In the genomic region with DNA sequence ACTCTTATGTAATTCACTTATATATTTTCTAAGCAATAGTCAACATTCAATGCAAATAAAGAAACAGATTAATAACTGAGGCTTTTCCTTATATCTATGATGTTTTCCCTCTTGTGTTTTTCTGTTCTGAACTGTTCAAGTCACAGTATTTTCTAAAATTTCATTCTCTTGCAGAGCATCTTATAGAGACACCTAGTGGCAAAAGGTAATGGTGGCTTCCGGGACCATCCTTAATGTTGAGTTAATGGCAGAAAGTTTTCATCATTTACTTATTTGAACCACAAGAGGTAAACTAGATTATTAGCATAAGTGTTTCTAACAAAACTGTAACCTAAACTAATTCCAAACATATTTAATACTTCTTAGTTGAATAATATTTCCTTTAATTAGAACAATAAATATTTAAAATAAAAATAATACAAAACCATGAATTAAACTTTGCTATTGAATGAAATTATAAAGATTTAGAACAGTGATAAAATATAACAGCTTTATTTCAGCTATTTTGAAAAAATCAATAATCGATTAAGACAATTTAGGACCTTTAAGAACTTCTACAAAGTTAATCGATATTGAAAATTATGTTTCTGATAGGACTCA, we compare ENCODE assay signal across 8 cellular contexts. TPM values are rescaled to one million over a fixed set of nuclear protein-coding genes. Genes with fewer than 3 reads are reported as not detected.
DNase-seq lines count a peak whose midpoint lies in the region; ATAC-seq and TF ChIP-seq lines count a peak whose summit lies in the region.

No MANE protein-coding gene starts in this region.

- peak; percentile 78 for TF ChIP-seq CTCF in astrocyte of the cerebellum (IDR thresholded peaks at IDR 0.05; ENCODE audit: low read depth, low read length, missing control alignments)
- peak; percentile 83 for TF ChIP-seq CTCF in neural cell (IDR thresholded peaks at IDR 0.05; ENCODE audit: poor library complexity, severe bottlenecking)

- DNase-seq in Caki2 (ENCODE audit: low read depth) (peak; percentile 29), GM23248 (peak; percentile 44), NCI-H146 treated with DMSO at 0.1 percent for 48 hours (lab: John Stamatoyannopoulos, UW; ENCODE audit: unreplicated experiment) (peak; percentile 74), astrocyte of the cerebellum (ENCODE audit: low read depth) (peak; percentile 44), right cardiac atrium (no peak), COLO829 (ENCODE audit: low spot score) (no peak), D341Med (ENCODE audit: low spot score) (no peak)

- TF ChIP-seq EP300 in neural cell (conservative IDR thresholded peaks at IDR 0.05; ENCODE audit: poor library complexity, severe bottlenecking) = no peak

- H4K20me1 ChIP-seq in GM23248 (ENCODE audit: insufficient read depth) (no peaks in the 10 kb centered on the region), neural cell (ENCODE audit: insufficient read depth) (no peaks in the 10 kb centered on the region)

- no peaks in the 10 kb centered on the region for H3K4me1 ChIP-seq in GM23248 (ENCODE audit: insufficient read depth)
- H3K4me1 ChIP-seq in right cardiac atrium (ENCODE audit: control insufficient read depth, insufficient read depth, low read length) = peaks cover 2% of the 10 kb centered on the region

- ATAC-seq in right cardiac atrium = no peak

- H3K27me3 ChIP-seq in GM23248 (replicated peaks; ENCODE audit: insufficient read depth) = peaks cover 16% of the 10 kb centered on the region
- peaks cover 4% of the 10 kb centered on the region for H3K27me3 ChIP-seq in neural cell (ENCODE audit: insufficient read depth, low read depth, low read length)
- H3K27me3 ChIP-seq in right cardiac atrium (ENCODE audit: control insufficient read depth, insufficient read depth) = no peaks in the 10 kb centered on the region

- no peaks in the 10 kb centered on the region for H3K36me3 ChIP-seq in GM23248 (ENCODE audit: low read depth)
- no peaks in the 10 kb centered on the region for H3K36me3 ChIP-seq in neural cell (ENCODE audit: insufficient read depth, low read length)

- H3K27ac ChIP-seq in GM23248 (no peak overlapping the region), neural cell (ENCODE audit: low read length) (no peak overlapping the region), right cardiac atrium (ENCODE audit: low read length) (no peak overlapping the region)

- H3K79me2 ChIP-seq in GM23248 (ENCODE audit: insufficient read depth) (no peaks in the 10 kb centered on the region), neural cell (replicated peaks; ENCODE audit: insufficient read depth, low read length) (no peaks in the 10 kb centered on the region)

- 36 to 44% methylated on average over 3 of the region's 3 CpGs for WGBS in GM23248 (ENCODE audit: low coverage in 1 of 2, low lambda C conversion rate in 2 of 2, missing lambda C conversion rate in 2 of 2), 2 experiments
- WGBS in right cardiac atrium = 36% methylated on average over 3 of the region's 3 CpGs

- H3F3A ChIP-seq in GM23248 (ENCODE audit: insufficient read depth) = no peaks in the 10 kb centered on the region
- peaks cover 7% of the 10 kb centered on the region for H3F3A ChIP-seq in neural cell (ENCODE audit: insufficient read depth, low read length, poor library complexity, severe bottlenecking)

- no peak overlapping the region for H3K4me2 ChIP-seq in GM23248 (ENCODE audit: unreplicated experiment)
- H3K4me2 ChIP-seq in neural cell (ENCODE audit: low read length) = no peak overlapping the region

- H3K9me2 ChIP-seq in GM23248 (ENCODE audit: insufficient read depth) = no peaks in the 10 kb centered on the region
- no peaks in the 10 kb centered on the region for H3K9me2 ChIP-seq in neural cell (ENCODE audit: insufficient read depth, low read length)

- intact Hi-C loops in right cardiac atrium (cut with DNase I) = no loop called here

- H2AFZ ChIP-seq in GM23248 (no peak overlapping the region), neural cell (ENCODE audit: low read depth, low read length) (no peak overlapping the region)

- no peak overlapping the region for H3K9ac ChIP-seq in GM23248
- no peak overlapping the region for H3K9ac ChIP-seq in neural cell (ENCODE audit: low read length)

- in situ Hi-C loops in Caki2 (cut with HindIII; ENCODE audit: low pct_unique_long_range_greater_than_20kb, low sequenced_read_pairs) = no loop called here
- in situ Hi-C loops in GM23248 (cut with MboI) = no loop called here
- in situ Hi-C loops in astrocyte of the cerebellum (cut with HindIII; ENCODE audit: low sequenced_read_pairs) = no loop called here

- H3K4me3 ChIP-seq in GM23248 (no peak overlapping the region), astrocyte of the cerebellum (ENCODE audit: low read depth, low read length) (no peak overlapping the region), neural cell (ENCODE audit: low read length) (no peak overlapping the region), right cardiac atrium (ENCODE audit: low read length) (no peak overlapping the region)

- TF ChIP-seq RAD21 in neural cell (conservative IDR thresholded peaks at IDR 0.05) = peak; percentile 86

- H3K9me3 ChIP-seq in GM23248 (ENCODE audit: low read depth) = no peaks in the 10 kb centered on the region
- H3K9me3 ChIP-seq in neural cell (ENCODE audit: low read length) = no peaks in the 10 kb centered on the region
- no peaks in the 10 kb centered on the region for H3K9me3 ChIP-seq in right cardiac atrium (ENCODE audit: control insufficient read depth, low read length)

TF ChIP-seq in neural cell, 6 proteins besides CTCF, POLR2A, EP300 and RAD21:
- TF ChIP-seq MXI1 (conservative IDR thresholded peaks at IDR 0.05; ENCODE audit: poor library complexity, severe bottlenecking) = no peak
- peak; percentile 87 for TF ChIP-seq SMC3 (conservative IDR thresholded peaks at IDR 0.05; ENCODE audit: poor library complexity)
- no peak for TF ChIP-seq EZH2 (IDR thresholded peaks at IDR 0.05; ENCODE audit: borderline replicate concordance, insufficient read depth, low read length, poor library complexity, severe bottlenecking)
- TF ChIP-seq, protein P1, sequence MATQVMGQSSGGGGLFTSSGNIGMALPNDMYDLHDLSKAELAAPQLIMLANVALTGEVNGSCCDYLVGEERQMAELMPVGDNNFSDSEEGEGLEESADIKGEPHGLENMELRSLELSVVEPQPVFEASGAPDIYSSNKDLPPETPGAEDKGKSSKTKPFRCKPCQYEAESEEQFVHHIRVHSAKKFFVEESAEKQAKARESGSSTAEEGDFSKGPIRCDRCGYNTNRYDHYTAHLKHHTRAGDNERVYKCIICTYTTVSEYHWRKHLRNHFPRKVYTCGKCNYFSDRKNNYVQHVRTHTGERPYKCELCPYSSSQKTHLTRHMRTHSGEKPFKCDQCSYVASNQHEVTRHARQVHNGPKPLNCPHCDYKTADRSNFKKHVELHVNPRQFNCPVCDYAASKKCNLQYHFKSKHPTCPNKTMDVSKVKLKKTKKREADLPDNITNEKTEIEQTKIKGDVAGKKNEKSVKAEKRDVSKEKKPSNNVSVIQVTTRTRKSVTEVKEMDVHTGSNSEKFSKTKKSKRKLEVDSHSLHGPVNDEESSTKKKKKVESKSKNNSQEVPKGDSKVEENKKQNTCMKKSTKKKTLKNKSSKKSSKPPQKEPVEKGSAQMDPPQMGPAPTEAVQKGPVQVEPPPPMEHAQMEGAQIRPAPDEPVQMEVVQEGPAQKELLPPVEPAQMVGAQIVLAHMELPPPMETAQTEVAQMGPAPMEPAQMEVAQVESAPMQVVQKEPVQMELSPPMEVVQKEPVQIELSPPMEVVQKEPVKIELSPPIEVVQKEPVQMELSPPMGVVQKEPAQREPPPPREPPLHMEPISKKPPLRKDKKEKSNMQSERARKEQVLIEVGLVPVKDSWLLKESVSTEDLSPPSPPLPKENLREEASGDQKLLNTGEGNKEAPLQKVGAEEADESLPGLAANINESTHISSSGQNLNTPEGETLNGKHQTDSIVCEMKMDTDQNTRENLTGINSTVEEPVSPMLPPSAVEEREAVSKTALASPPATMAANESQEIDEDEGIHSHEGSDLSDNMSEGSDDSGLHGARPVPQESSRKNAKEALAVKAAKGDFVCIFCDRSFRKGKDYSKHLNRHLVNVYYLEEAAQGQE (IDR thresholded peaks at IDR 0.05; ENCODE audit: borderline replicate concordance) = no peak
TF ChIP-seq in neural cell: peak in this region for 1.

RNA-seq across cellular contexts. Expression of a gene that starts 1.7 kb away (rescaled TPM):
- total RNA-seq in Caki2 (2014; rRNA removed; shearing (Covaris generic); ENCODE audit: low replicate concordance) = 0.06 and 0.17 TPM in 2 replicates
- not detected in 2 replicates for total RNA-seq in GM23248 (2014; rRNA removed; shearing (Covaris generic))
- polyA plus RNA-seq in GM23248 (2016; fragmentation: Nextera tagmentation; extraction: Ambion mirVana) (not detected in 2 replicates), neural cell (4.2 and 4.3 TPM in 2 replicates), right cardiac atrium (0.09 TPM)
- 10.7 and 13.1 TPM in 2 replicates for polyA minus RNA-seq in neural cell
- total RNA-seq in right cardiac atrium = under 1 TPM; 0.06 to 0.12 (median 0.10) TPM

Comparison
In these comparisons a context has a peak if more than half of its experiments do, and no peak if none do; other contexts are left out.
1. DNase-seq: peak in Caki2 (single experiment), GM23248 (single experiment), NCI-H146 treated with DMSO at 0.1 percent for 48 hours (single experiment) and astrocyte of the cerebellum (single experiment); none in right cardiac atrium (0 of 3), COLO829 (single experiment) and D341Med (single experiment).